ENCODE assay signal across 14 cellular contexts in genomic region chr4:22385615-22386014, GRCh38.
DNase-seq lines count a peak whose midpoint lies in the region; ATAC-seq, FAIRE-seq and TF ChIP-seq lines count a peak whose summit lies in the region.
"Had no signal": no experiment of that assay in that cellular context is flagged by ENCODE, and none has a peak within 500 bp of the region (broad histone marks: within the 10 kb centered on the region; RNA-seq: fewer than 3 reads in every experiment).

No MANE protein-coding gene starts in this region.

- dilution Hi-C loops in keratinocyte (cut with MboI; ENCODE audit: extremely low pct_ligation_motif_present, low sequenced_read_pairs), result no loop called here

- peak overlapping the region; percentile 73 for H3K4me2 ChIP-seq in keratinocyte (ENCODE audit: control insufficient read depth, extremely low read depth, insufficient read depth, low read depth, low read length)

- peak overlapping the region; percentile 53 for H3K27ac Mint-ChIP-seq in HFFc6
- H3K27ac Mint-ChIP-seq: CD8-positive, alpha-beta T cell had no signal

- peak overlapping the region; percentile 40 for H3K4me3 Mint-ChIP-seq in HFFc6
- H3K4me3 Mint-ChIP-seq: CD8-positive, alpha-beta T cell had no signal

- no peaks in the 10 kb centered on the region for H3K9me3 ChIP-seq in adipocyte (ENCODE audit: control insufficient read depth, low read length)
- H3K9me3 ChIP-seq in keratinocyte (ENCODE audit: control insufficient read depth, low read depth, low read length), result no peaks in the 10 kb centered on the region
- H3K9me3 ChIP-seq: suprapubic skin had no signal

- TF ChIP-seq CTCF in AG10803 (conservative IDR thresholded peaks at IDR 0.05; ENCODE audit: low read length) (no peak), HFFc6 (IDR thresholded peaks at IDR 0.05) (no peak), keratinocyte (optimal IDR thresholded peaks at IDR 0.05 in 1 of 3, IDR thresholded peaks at IDR 0.05 in 1 of 3, conservative IDR thresholded peaks at IDR 0.05 in 1 of 3; ENCODE audit: extremely low read depth in 1 of 3, insufficient read depth in 2 of 3, low read length in 3 of 3) (no peak)

- no peak overlapping the region for H2AFZ ChIP-seq in keratinocyte (ENCODE audit: control insufficient read depth, low read length)

- no peaks in the 10 kb centered on the region for H3K27me3 Mint-ChIP-seq in HFFc6 (ENCODE audit: insufficient read depth)

- H3K9me1 ChIP-seq in keratinocyte (ENCODE audit: control insufficient read depth, extremely low read depth, insufficient read depth, low read length), result peaks cover 2% of the 10 kb centered on the region

- H3K4me1 ChIP-seq in adipocyte (ENCODE audit: control insufficient read depth, insufficient read depth, low read length) (no peaks in the 10 kb centered on the region), keratinocyte (ENCODE audit: control insufficient read depth, extremely low read depth, insufficient read depth, low read length) (peaks cover 18% of the 10 kb centered on the region)
- H3K4me1 ChIP-seq: suprapubic skin had no signal

- H3K27me3 ChIP-seq in adipocyte (replicated peaks; ENCODE audit: control insufficient read depth, insufficient read depth, low read length) (no peaks in the 10 kb centered on the region), keratinocyte (ENCODE audit: control insufficient read depth, extremely low read depth, insufficient read depth, low read length) (no peaks in the 10 kb centered on the region)
- H3K27me3 ChIP-seq: suprapubic skin had no signal

- peak overlapping the region; percentile 79 for H3K27ac ChIP-seq in keratinocyte (ENCODE audit: control insufficient read depth, insufficient read depth, low read length)
- H3K27ac ChIP-seq: suprapubic skin had no signal

- no peaks in the 10 kb centered on the region for H3K36me3 ChIP-seq in adipocyte (ENCODE audit: control insufficient read depth, insufficient read depth, low read length, severe bottlenecking)
- H3K36me3 ChIP-seq in keratinocyte (ENCODE audit: control insufficient read depth in 2 of 2, extremely low read depth in 1 of 2, insufficient read depth in 2 of 2, low read length in 2 of 2), result peaks cover 8 to 23% of the 10 kb centered on the region in 2 experiments

- H4K20me1 ChIP-seq in keratinocyte (ENCODE audit: control insufficient read depth, extremely low read depth, insufficient read depth, low read length), result peaks cover 2% of the 10 kb centered on the region

- no peaks in the 10 kb centered on the region for H3K79me2 ChIP-seq in keratinocyte (ENCODE audit: control insufficient read depth, insufficient read depth, low read length)

- ATAC-seq in HG02759 (IDR thresholded peaks at IDR 0.05; ENCODE audit: unreplicated experiment) (no peak), HG03095 (IDR thresholded peaks at IDR 0.05; ENCODE audit: unreplicated experiment) (no peak), HG02678 (IDR thresholded peaks at IDR 0.05; ENCODE audit: unreplicated experiment) (no peak)
- ATAC-seq: CD8-positive, alpha-beta T cell had no signal

- FAIRE-seq in keratinocyte (lab: Jason Lieb, UNC), result peak; percentile 75

- H3K4me3 ChIP-seq in AG10803 (ENCODE audit: low read length) (no peak overlapping the region), adipocyte (ENCODE audit: low read length) (no peak overlapping the region), keratinocyte (ENCODE audit: control insufficient read depth in 2 of 3, extremely low read depth in 1 of 3, insufficient read depth in 2 of 3, low read depth in 1 of 3, low read length in 3 of 3) (peak overlapping the region in 2 of 3 experiments; percentile 12 to 44)
- H3K4me3 ChIP-seq: suprapubic skin had no signal

- DNase-seq in AG10803 (ENCODE audit: low read depth), result peak; percentile 41
- peak; percentile 53 for DNase-seq in HFFc6
- peak; percentile 30 for DNase-seq in adipocyte (ENCODE audit: low read depth)
- DNase-seq in keratinocyte (ENCODE audit: low read depth, low spot score), result peak; percentile 45
- DNase-seq in activated effector memory CD4-positive, alpha-beta T cell treated with Interleukin-2 at 50 U/mL for 16 hours, result no peak
- DNase-seq: CD8-positive, alpha-beta T cell; central memory CD4-positive, alpha-beta T cell; erythroblast; MV-4-11; NCI-H446 treated with DMSO at 0.1 percent for 48 hours had no signal

- no peaks in the 10 kb centered on the region for H3K9me3 Mint-ChIP-seq in HFFc6
- H3K9me3 Mint-ChIP-seq: CD8-positive, alpha-beta T cell had no signal

- peaks cover 23% of the 10 kb centered on the region for H3K4me1 Mint-ChIP-seq in HFFc6 (ENCODE audit: low read depth)

- H3K36me3 Mint-ChIP-seq in HFFc6 (ENCODE audit: low read depth), result 0 out of 2 replicates have a peak, but pooled peaks cover 15% of the 10 kb centered on the region

- H3K9ac ChIP-seq in adipocyte (ENCODE audit: low read length) (no peak overlapping the region), keratinocyte (ENCODE audit: control insufficient read depth, extremely low read depth, insufficient read depth, low read length) (peak overlapping the region; percentile 35)

Comparison
In these comparisons a context has a peak if more than half of its experiments do, and no peak if none do; other contexts are left out.
1. H3K4me3 ChIP-seq: peak in keratinocyte (2 of 3); none in AG10803 (single experiment) and adipocyte (single experiment).